14 cellular contexts compared by ENCODE assay signal in genomic region chrX:154731881-154732280, GRCh38. TPM values are rescaled to one million over a fixed set of nuclear protein-coding genes. Genes with fewer than 3 reads are reported as not detected.
A peak's percentile ranks its signal among the peaks of the same experiment; 100 is the strongest.
DNase-seq lines count a peak whose midpoint lies in the region; ATAC-seq and TF ChIP-seq lines count a peak whose summit lies in the region.
"Had no signal": no experiment of that assay in that cellular context is flagged by ENCODE, and none has a peak within 500 bp of the region (broad histone marks: within the 10 kb centered on the region; RNA-seq: fewer than 3 reads in every experiment).

No MANE protein-coding gene starts in this region.

- no peaks in the 10 kb centered on the region for H3K79me1 ChIP-seq in trophoblast cell (ENCODE audit: low read length)

- H2AK5ac ChIP-seq in trophoblast cell (ENCODE audit: low read length): no peak overlapping the region

- H3K27me3 ChIP-seq in GM23248 (replicated peaks; ENCODE audit: insufficient read depth) (no peaks in the 10 kb centered on the region), RWPE2 (ENCODE audit: insufficient read depth, poor library complexity, severe bottlenecking) (no peaks in the 10 kb centered on the region), esophagus muscularis mucosa (no peaks in the 10 kb centered on the region), trophoblast cell (ENCODE audit: insufficient read depth, low read length) (no peaks in the 10 kb centered on the region)

- H3K4me2 ChIP-seq in GM23248 (ENCODE audit: unreplicated experiment) (no peak overlapping the region), trophoblast cell (ENCODE audit: low read length) (no peak overlapping the region)

- H2AFZ ChIP-seq in GM23248 (no peak overlapping the region), trophoblast cell (ENCODE audit: insufficient read depth, low read length, poor library complexity) (no peak overlapping the region)

- no peak overlapping the region for H3K4ac ChIP-seq in trophoblast cell (ENCODE audit: low read depth, low read length)

- H2BK5ac ChIP-seq in trophoblast cell (ENCODE audit: low read depth, low read length, poor library complexity): no peak overlapping the region

- TF ChIP-seq CTCF in RWPE2 (IDR thresholded peaks at IDR 0.05; ENCODE audit: poor library complexity, severe bottlenecking) (no peak), esophagus muscularis mucosa (IDR thresholded peaks at IDR 0.05) (no peak)

- peak; percentile 10 for DNase-seq in GM23248
- DNase-seq in RWPE2 (ENCODE audit: low spot score): no peak
- no peak for DNase-seq in esophagus muscularis mucosa (ENCODE audit: extremely low spot score)
- peak; percentile 70 to 83 for DNase-seq in trophoblast cell
- no peak for DNase-seq in SKM-1 treated with dmso at 0.1 percent for 144 hours (lab: John Stamatoyannopoulos, UW; ENCODE audit: unreplicated experiment)
- DNase-seq: activated naive CD4-positive, alpha-beta T cell treated with Interleukin-2 at 50 U/mL for 16 hours; NCI-H2029; stimulated activated CD4-positive, alpha-beta T cell treated with anti-CD3 and anti-CD28 coated beads, Interleukin-15, amount 100 ng/mL, for 24 hours; stimulated activated naive CD4-positive, alpha-beta T cell had no signal

- H3K4me1 ChIP-seq in GM23248 (ENCODE audit: insufficient read depth) (peaks cover 82% of the 10 kb centered on the region), RWPE2 (ENCODE audit: insufficient read depth, poor library complexity, severe bottlenecking) (peaks cover 83% of the 10 kb centered on the region), esophagus muscularis mucosa (peaks cover 91 to 100% (median 100%) of the 10 kb centered on the region in 4 donors), trophoblast cell (ENCODE audit: control insufficient read depth in 1 of 2, insufficient read depth in 2 of 2, low read length in 2 of 2) (peaks cover 0 to 5% of the 10 kb centered on the region in 2 experiments)

- no peaks in the 10 kb centered on the region for H4K20me1 ChIP-seq in GM23248 (ENCODE audit: insufficient read depth)

- in situ Hi-C loops in GM23248 (cut with MboI): no loop called here

- H2BK120ac ChIP-seq in trophoblast cell (ENCODE audit: insufficient read depth, low read length, poor library complexity): no peak overlapping the region

- no peak overlapping the region for H4K91ac ChIP-seq in trophoblast cell (ENCODE audit: low read depth, low read length)

- H3K4me3 ChIP-seq in GM23248 (no peak overlapping the region), RWPE2 (ENCODE audit: severe bottlenecking) (no peak overlapping the region), esophagus muscularis mucosa (no peak overlapping the region), trophoblast cell (ENCODE audit: low read depth, low read length) (no peak overlapping the region)

- no peak overlapping the region for H3K23ac ChIP-seq in trophoblast cell (ENCODE audit: low read length)

- H3K14ac ChIP-seq in trophoblast cell (ENCODE audit: low read length): no peak overlapping the region

- H3F3A ChIP-seq in GM23248 (ENCODE audit: insufficient read depth): peaks cover 60% of the 10 kb centered on the region

- H3K18ac ChIP-seq in trophoblast cell (ENCODE audit: low read length): no peak overlapping the region

- TF ChIP-seq EP300 in esophagus muscularis mucosa (IDR thresholded peaks at IDR 0.05): no peak

- no peak overlapping the region for H4K8ac ChIP-seq in trophoblast cell (ENCODE audit: low read depth, low read length)

- H3K9me2 ChIP-seq in GM23248 (ENCODE audit: insufficient read depth): no peaks in the 10 kb centered on the region

- no peak overlapping the region for H2BK12ac ChIP-seq in trophoblast cell (ENCODE audit: low read length)

- no peaks in the 10 kb centered on the region for H3K9me3 ChIP-seq in GM23248 (ENCODE audit: low read depth)
- no peaks in the 10 kb centered on the region for H3K9me3 ChIP-seq in RWPE2 (ENCODE audit: severe bottlenecking)
- H3K9me3 ChIP-seq in esophagus muscularis mucosa: no peaks in the 10 kb centered on the region
- no peaks in the 10 kb centered on the region for H3K9me3 ChIP-seq in trophoblast cell (ENCODE audit: insufficient read depth, low read depth, low read length)

- no peaks in the 10 kb centered on the region for H3K79me2 ChIP-seq in GM23248 (ENCODE audit: insufficient read depth)
- no peaks in the 10 kb centered on the region for H3K79me2 ChIP-seq in trophoblast cell (ENCODE audit: control insufficient read depth, insufficient read depth, low read length, poor library complexity)

- TF ChIP-seq POLR2A in esophagus muscularis mucosa (IDR thresholded peaks at IDR 0.05; ENCODE audit: low read depth): no peak

- intact Hi-C loops in esophagus muscularis mucosa (cut with DNase I): no loop called here

- WGBS in GM23248 (ENCODE audit: low coverage in 1 of 2, low lambda C conversion rate in 2 of 2, missing lambda C conversion rate in 2 of 2), 2 experiments: 97 to 100% methylated on average over 5 to 7 of the region's 7 CpGs
- WGBS in esophagus muscularis mucosa: 75% methylated on average over 7 of the region's 7 CpGs
- no CpG with 5 or more reads among the region's 7 CpGs for WGBS in trophoblast cell (ENCODE audit: extremely low coverage, insufficient coverage, insufficient read length)

- ATAC-seq in RWPE2 (ENCODE audit: low read depth): no peak
- ATAC-seq in esophagus mucosa: no peak
- ATAC-seq in SK-N-SH treated with all-trans-retinoic acid at 6 μM for 48 hours: no peak
- no peak for ATAC-seq in HG02623 (IDR thresholded peaks at IDR 0.05; ENCODE audit: unreplicated experiment)
- ATAC-seq: WTC11 had no signal

- H3K9ac ChIP-seq in GM23248: no peak overlapping the region
- H3K9ac ChIP-seq in trophoblast cell (ENCODE audit: low read length): no peak overlapping the region

- H3K27ac ChIP-seq in GM23248: no peak overlapping the region
- peak overlapping the region; percentile 84 for H3K27ac ChIP-seq in RWPE2 (ENCODE audit: poor library complexity, severe bottlenecking)
- H3K27ac ChIP-seq in esophagus muscularis mucosa (replicated peaks in 1 of 4): peak overlapping the region; percentile 29 to 86 (median 84)
- H3K27ac ChIP-seq in trophoblast cell (ENCODE audit: low read depth, low read length): no peak overlapping the region

- H3K36me3 ChIP-seq in GM23248 (ENCODE audit: low read depth): no peaks in the 10 kb centered on the region
- no peaks in the 10 kb centered on the region for H3K36me3 ChIP-seq in RWPE2 (ENCODE audit: low read depth)
- H3K36me3 ChIP-seq in esophagus muscularis mucosa: no peaks in the 10 kb centered on the region
- H3K36me3 ChIP-seq in trophoblast cell (ENCODE audit: control insufficient read depth in 1 of 2, insufficient read depth in 2 of 2, low read length in 2 of 2): no peaks in the 10 kb centered on the region

- H4K12ac ChIP-seq in trophoblast cell (ENCODE audit: low read depth, low read length): no peak overlapping the region

TF ChIP-seq in SK-N-SH treated with all-trans-retinoic acid at 6 μM for 48 hours, 23 proteins besides CTCF, POLR2A, EP300 and RAD21 (continues in another document):
- TF ChIP-seq PPARA (CRISPR knock-in tag; IDR thresholded peaks at IDR 0.05; ENCODE audit: borderline replicate concordance) (no peak), TSHZ2 (CRISPR knock-in tag; IDR thresholded peaks at IDR 0.05) (no peak), SNAI2 (CRISPR knock-in tag; IDR thresholded peaks at IDR 0.05) (no peak), ZNF8 (CRISPR knock-in tag; IDR thresholded peaks at IDR 0.05) (no peak), CSRNP3 (CRISPR knock-in tag; IDR thresholded peaks at IDR 0.05) (no peak), ZFP30 (CRISPR knock-in tag; IDR thresholded peaks at IDR 0.05) (no peak), ZNF565 (CRISPR knock-in tag; conservative IDR thresholded peaks at IDR 0.05; ENCODE audit: low read depth) (no peak)

RNA-seq across cellular contexts. Expression of gene GAB3, which starts 19.0 kb away (rescaled TPM):
- 0.25 and 0.76 TPM in 2 replicates for total RNA-seq in GM23248 (2014; rRNA removed; shearing (Covaris generic))
- polyA plus RNA-seq in GM23248 (2016; fragmentation: Nextera tagmentation; extraction: Ambion mirVana): 0.89 and 1.0 TPM in 2 replicates
- total RNA-seq in esophagus muscularis mucosa (1 to 10 TPM; 3.9 to 7.3 (median 5.2) TPM), esophagus mucosa (0.52 TPM)
- polyA plus RNA-seq in trophoblast cell (2013): 0.29 and 0.31 TPM in 2 replicates
- polyA plus RNA-seq: neural cell had no signal

RNA-seq across cellular contexts. Expression of gene DKC1, which starts 30.8 kb away (rescaled TPM):
- 30.0 and 40.1 TPM in 2 replicates for total RNA-seq in GM23248 (2014; rRNA removed; shearing (Covaris generic))
- 41.3 and 42.9 TPM in 2 replicates for polyA plus RNA-seq in GM23248 (2016; fragmentation: Nextera tagmentation; extraction: Ambion mirVana)
- total RNA-seq in esophagus muscularis mucosa (10 to 100 TPM; 18.3 to 29.9 (median 24.9) TPM), esophagus mucosa (44.8 TPM)
- polyA plus RNA-seq in trophoblast cell (2013): 42.6 and 47.6 TPM in 2 replicates

Comparison
In these comparisons a context has a peak if more than half of its experiments do, and no peak if none do; other contexts are left out.
1. DNase-seq: peak in GM23248 (single experiment) and trophoblast cell (2 of 2); none in RWPE2 (single experiment), esophagus muscularis mucosa (single experiment) and SKM-1 treated with dmso at 0.1 percent for 144 hours (single experiment).
2. H3K27ac ChIP-seq: peak in RWPE2 (single experiment) and esophagus muscularis mucosa (4 of 4); none in GM23248 (single experiment) and trophoblast cell (single experiment).